Comparison of ENCODE assay signal across 28 cellular contexts in the genomic region with DNA sequence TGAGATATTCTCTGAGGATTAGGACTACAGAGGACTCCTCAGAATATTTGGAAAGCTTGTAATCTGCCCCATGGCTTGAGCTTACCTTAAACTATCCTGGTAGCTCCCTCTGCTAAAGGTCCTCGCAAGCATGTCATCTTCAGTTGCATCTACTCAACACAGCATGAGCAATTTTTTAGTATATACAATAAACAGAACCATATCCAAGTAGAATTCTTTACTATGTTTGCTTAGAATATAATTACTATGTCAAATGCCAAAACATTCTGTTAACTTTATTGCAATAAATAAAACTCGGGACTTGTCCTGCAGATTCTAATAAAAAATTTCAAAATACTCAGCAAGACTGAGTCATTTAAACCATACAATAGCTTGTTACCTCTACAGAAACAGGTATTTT.
"Had no signal": no experiment of that assay in that cellular context is flagged by ENCODE, and none has a peak within 500 bp of the region (broad histone marks: within the 10 kb centered on the region; RNA-seq: fewer than 3 reads in every experiment).

No MANE protein-coding gene starts in this region.

- DNase-seq: activated B cell treated with CpG ODN at 0.5 μM for 24 hours; activated CD4-positive, alpha-beta memory T cell treated with anti-CD3 and anti-CD28 coated beads for 36 hours; activated CD4-positive, alpha-beta T cell treated with anti-CD3 and anti-CD28 coated beads for 4 hours; activated CD4-positive, alpha-beta T cell treated with anti-CD3 and anti-CD28 coated beads, Interleukin-2, amount 10 ng/mL, durations not matched to agents 24 days and 14 days; activated CD4-positive, alpha-beta T cell treated with anti-CD3 and anti-CD28 coated beads, Interleukin-2, amount 50 U/mL, for 1 hour; activated CD4-positive, alpha-beta T cell treated with anti-CD3 and anti-CD28 coated beads, Interleukin-2, amount 50 U/mL, for 4 hours; activated CD4-positive, CD25-positive, alpha-beta regulatory T cell treated with anti-CD3 and anti-CD28 coated beads, Interleukin-2, amount 50 U/mL, for 72 hours; activated CD8-positive, alpha-beta memory T cell treated with anti-CD3 and anti-CD28 coated beads, Interleukin-2, amount 10 ng/mL, durations not matched to agents 7 days and 5 days; activated CD8-positive, alpha-beta memory T cell treated with anti-CD3 and anti-CD28 coated beads, Interleukin-2, amount 50 U/mL, for 48 hours; activated CD8-positive, alpha-beta T cell treated with anti-CD3 and anti-CD28 coated beads for 36 hours; activated effector memory CD4-positive, alpha-beta T cell treated with Interleukin-2 at 50 U/mL for 16 hours; activated gamma-delta T cell; activated naive CD4-positive, alpha-beta T cell treated with anti-CD3 and anti-CD28 coated beads, Interleukin-2, amount 10 ng/mL, durations not matched to agents 7 days and 5 days; activated naive CD4-positive, alpha-beta T cell treated with Interleukin-2 at 50 U/mL for 16 hours; activated naive CD8-positive, alpha-beta T cell treated with anti-CD3 and anti-CD28 coated beads, Interleukin-2, amount 10 ng/mL, durations not matched to agents 7 days and 5 days; activated naive CD8-positive, alpha-beta T cell treated with anti-CD3 and anti-CD28 coated beads, Interleukin-2, amount 50 U/mL, for 24 hours; activated T-cell treated with anti-CD3 and anti-CD28 coated beads, Interleukin-2, amount 50 U/mL, for 24 hours; activated T-cell treated with anti-CD3 and anti-CD28 coated beads, Interleukin-2, amount 50 U/mL, for 48 hours; amygdala; anterior cingulate cortex; caudate nucleus; cerebellar nuclear complex; T-helper 1 cell; T-helper 2 cell; T-helper 9 cell had no signal

- H3K27me3 ChIP-seq: ascending aorta, cardiac muscle cell had no signal

- H3K27ac ChIP-seq: ascending aorta, cardiac muscle cell, VCaP had no signal

- H3K4me3 ChIP-seq: ascending aorta, cardiac muscle cell had no signal

- H3K36me3 ChIP-seq: ascending aorta, cardiac muscle cell had no signal

- H3K4me1 ChIP-seq: ascending aorta had no signal

- ATAC-seq: activated CD8-positive, alpha-beta memory T cell treated with anti-CD3 and anti-CD28 coated beads, Interleukin-2, amount 10 ng/mL, durations not matched to agents 7 days and 5 days; activated CD8-positive, alpha-beta T cell treated with anti-CD3 and anti-CD28 coated beads for 36 hours; activated naive CD8-positive, alpha-beta T cell treated with anti-CD3 and anti-CD28 coated beads, Interleukin-2, amount 50 U/mL, for 24 hours had no signal

- H3K9me3 ChIP-seq: ascending aorta had no signal
